Comparison of ENCODE assay signal across 11 cellular contexts in the genomic region with DNA sequence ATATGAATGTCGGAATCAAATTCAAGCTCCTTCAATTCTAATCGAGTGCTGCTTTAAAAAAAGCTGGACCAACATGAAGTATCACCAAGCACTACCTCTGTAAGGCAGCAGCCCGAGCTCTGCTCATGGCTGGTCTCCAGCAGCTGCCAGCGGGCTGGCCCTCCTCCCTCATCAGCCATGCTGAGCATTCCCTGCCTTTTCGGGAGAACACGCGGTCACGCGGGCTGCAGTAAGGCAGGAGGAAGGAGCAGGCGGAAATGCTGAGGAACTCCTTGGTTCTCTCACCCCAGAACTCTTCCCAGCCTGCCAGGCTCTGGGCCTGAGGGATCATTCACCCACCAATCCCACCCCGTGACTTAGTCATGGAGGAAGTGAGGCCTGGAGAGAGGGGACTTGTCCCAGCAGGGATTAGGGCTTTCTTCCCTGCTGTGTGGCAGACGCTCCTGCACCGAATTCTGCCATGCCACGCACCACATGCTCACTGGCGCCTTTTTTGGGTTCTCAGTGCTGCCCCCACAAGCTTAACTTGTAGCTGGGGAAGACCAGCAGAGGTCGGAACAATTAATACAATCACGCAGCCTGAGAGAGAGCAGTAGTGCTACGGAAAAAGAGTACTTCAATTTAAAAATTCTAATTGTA. TPM values are rescaled to one million over a fixed set of nuclear protein-coding genes. Genes with fewer than 3 reads are reported as not detected.
DNase-seq lines count a peak whose midpoint lies in the region; ATAC-seq and TF ChIP-seq lines count a peak whose summit lies in the region.
"Had no signal": no experiment of that assay in that cellular context is flagged by ENCODE, and none has a peak within 500 bp of the region (broad histone marks: within the 10 kb centered on the region; RNA-seq: fewer than 3 reads in every experiment).

No MANE protein-coding gene starts in this region.

- H3K27ac ChIP-seq in cingulate gyrus (ENCODE audit: low read depth, low read length) (peak overlapping the region; percentile 55), layer of hippocampus (ENCODE audit: low read depth, low read length) (peak overlapping the region; percentile 10)

- H3K27me3 Mint-ChIP-seq in HFFc6 (ENCODE audit: insufficient read depth), result peaks cover 27% of the 10 kb centered on the region

- peaks cover 4% of the 10 kb centered on the region; the same call in 1 of the 2 replicates for H3K9me3 Mint-ChIP-seq in HFFc6
- H3K9me3 Mint-ChIP-seq: mesothelial cell of epicardium had no signal

- ATAC-seq in GM21526 (IDR thresholded peaks at IDR 0.05; ENCODE audit: low FRiP score, unreplicated experiment) (no peak), GM18868 (IDR thresholded peaks at IDR 0.05; ENCODE audit: unreplicated experiment) (no peak)

- H3K36me3 Mint-ChIP-seq in HFFc6 (ENCODE audit: low read depth), result no peaks in the 10 kb centered on the region; the same call in 1 of the 2 replicates
- H3K36me3 Mint-ChIP-seq: mesothelial cell of epicardium had no signal

- H3K4me3 Mint-ChIP-seq in HFFc6, result no peak overlapping the region
- H3K4me3 Mint-ChIP-seq: mesothelial cell of epicardium had no signal

- peaks cover 2% of the 10 kb centered on the region for H3K27me3 ChIP-seq in layer of hippocampus (ENCODE audit: control insufficient read depth, insufficient read depth, low read length)

- H3K27ac Mint-ChIP-seq in HFFc6, result no peak overlapping the region
- H3K27ac Mint-ChIP-seq: mesothelial cell of epicardium had no signal

- no peak for TF ChIP-seq CTCF in HFFc6 (IDR thresholded peaks at IDR 0.05)

- peak; percentile 26 for DNase-seq in HFFc6
- DNase-seq in superior temporal gyrus (ENCODE audit: extremely low spot score), result peak; percentile 74
- DNase-seq in stimulated activated CD4-positive, alpha-beta T cell treated with anti-CD3 and anti-CD28 coated beads, Interleukin-2, amount 100 ng/mL, for 24 hours, result no peak
- DNase-seq in NCI-H1092 (lab: John Stamatoyannopoulos, UW), result no peak
- DNase-seq: activated CD8-positive, alpha-beta memory T cell treated with anti-CD3 and anti-CD28 coated beads, Interleukin-2, amount 50 U/mL, for 4 hours; COR-L47 had no signal

- no peaks in the 10 kb centered on the region; the same call in 1 of the 2 replicates for H3K4me1 Mint-ChIP-seq in HFFc6 (ENCODE audit: low read depth)

RNA-seq across cellular contexts. Expression of gene RPL32, which starts 42.9 kb away (rescaled TPM):
- 1,000 to 10,000 TPM; 1,490 to 1,730 (median 1,677) TPM for total RNA-seq in HFFc6 (2021; fragmentation: NEBNext Ultra II Directional; extraction: Animal tissue kit (Norgen Biotek cat#: 25700))

Comparison
In these comparisons a context has a peak if more than half of its experiments do, and no peak if none do; other contexts are left out.
1. DNase-seq: peak in HFFc6 (single experiment) and superior temporal gyrus (single experiment); none in stimulated activated CD4-positive, alpha-beta T cell treated with anti-CD3 and anti-CD28 coated beads, Interleukin-2, amount 100 ng/mL, for 24 hours (0 of 2) and NCI-H1092 (single experiment).